Comparison of ENCODE assay signal across 1 cellular context in the genomic region with DNA sequence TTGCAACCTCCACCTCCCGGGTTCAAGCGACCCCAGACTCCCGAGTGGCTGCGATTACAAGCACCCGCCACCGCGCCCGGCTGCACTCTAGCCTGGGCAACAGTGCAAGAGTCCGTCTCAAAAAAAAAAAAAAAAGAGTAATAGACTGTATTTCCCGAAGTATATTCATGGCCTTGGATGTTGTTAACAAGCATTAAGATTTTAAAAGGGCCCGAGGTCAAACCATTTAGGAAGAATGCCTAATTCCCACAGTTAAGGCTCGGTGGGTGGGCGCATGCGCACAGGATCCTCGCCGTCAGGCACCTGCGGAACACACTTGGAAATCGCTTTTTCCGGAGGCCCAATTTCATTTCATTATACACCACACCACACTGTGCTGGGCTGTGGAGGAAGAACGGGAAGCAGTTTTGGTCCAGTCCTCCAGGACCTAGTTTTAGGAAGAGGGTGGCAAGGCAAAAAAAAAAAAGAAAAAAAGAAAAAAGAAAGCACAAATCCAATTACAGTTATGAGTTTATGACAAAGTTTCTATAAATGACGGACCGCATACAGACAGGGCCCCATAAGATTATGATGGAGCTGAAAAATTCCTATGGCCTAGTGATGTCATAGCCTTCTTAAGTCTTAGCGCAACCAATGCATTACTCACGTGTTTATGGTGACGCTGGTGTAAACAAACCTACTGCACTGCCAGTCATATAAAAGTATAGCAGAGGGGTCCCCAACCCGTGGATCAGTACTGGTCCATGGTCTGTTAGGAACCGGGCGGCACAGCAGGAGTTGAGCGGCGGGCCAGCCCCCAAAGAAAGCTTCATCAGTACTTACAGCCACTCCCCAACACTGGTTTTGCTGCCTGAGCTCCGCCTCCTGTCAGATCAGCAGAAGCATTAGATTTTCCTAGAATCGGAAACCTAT.
TF ChIP-seq lines count a peak whose summit lies in the region.

No MANE protein-coding gene starts in this region.

TF ChIP-seq in K562, 482 proteins besides CTCF, POLR2A, EP300 and RAD21 (continued from another document):
- TF ChIP-seq, protein P1, sequence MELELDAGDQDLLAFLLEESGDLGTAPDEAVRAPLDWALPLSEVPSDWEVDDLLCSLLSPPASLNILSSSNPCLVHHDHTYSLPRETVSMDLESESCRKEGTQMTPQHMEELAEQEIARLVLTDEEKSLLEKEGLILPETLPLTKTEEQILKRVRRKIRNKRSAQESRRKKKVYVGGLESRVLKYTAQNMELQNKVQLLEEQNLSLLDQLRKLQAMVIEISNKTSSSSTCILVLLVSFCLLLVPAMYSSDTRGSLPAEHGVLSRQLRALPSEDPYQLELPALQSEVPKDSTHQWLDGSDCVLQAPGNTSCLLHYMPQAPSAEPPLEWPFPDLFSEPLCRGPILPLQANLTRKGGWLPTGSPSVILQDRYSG (tag; conservative IDR thresholded peaks at IDR 0.05; ENCODE audit: low read depth) = no peak
- TF ChIP-seq GATA2 (CRISPR knock-in tag; IDR thresholded peaks at IDR 0.05) = no peak
- no peak for TF ChIP-seq KAT2B (IDR thresholded peaks at IDR 0.05; ENCODE audit: low read depth, low read length)
- TF ChIP-seq TAL1 (IDR thresholded peaks at IDR 0.05) = no peak
- no peak for TF ChIP-seq ARHGAP35 (IDR thresholded peaks at IDR 0.05; ENCODE audit: partially characterized antibody)
- TF ChIP-seq ATF1 (CRISPR knock-in tag; IDR thresholded peaks at IDR 0.05) = no peak
- peak; percentile 68 for TF ChIP-seq ATF1 (tag; IDR thresholded peaks at IDR 0.05)
- peak; percentile 23; the same call in 1 of the 2 replicates for TF ChIP-seq CREB1 (IDR thresholded peaks at IDR 0.05)
- TF ChIP-seq CREB1 (CRISPR knock-in tag; IDR thresholded peaks at IDR 0.05) = no peak
- no peak for TF ChIP-seq ETS2 (tag; IDR thresholded peaks at IDR 0.05; ENCODE audit: borderline replicate concordance, poor library complexity, severe bottlenecking)
- TF ChIP-seq, protein P2, sequence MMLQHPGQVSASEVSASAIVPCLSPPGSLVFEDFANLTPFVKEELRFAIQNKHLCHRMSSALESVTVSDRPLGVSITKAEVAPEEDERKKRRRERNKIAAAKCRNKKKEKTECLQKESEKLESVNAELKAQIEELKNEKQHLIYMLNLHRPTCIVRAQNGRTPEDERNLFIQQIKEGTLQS (IDR thresholded peaks at IDR 0.05) = peak; percentile 74
- TF ChIP-seq, protein P2 (CRISPR knock-in tag; conservative IDR thresholded peaks at IDR 0.05) = no peak
- TF ChIP-seq BHLHE40 (IDR thresholded peaks at IDR 0.05; ENCODE audit: low read length) = peak; percentile 42; the same call in 1 of the 2 replicates
- TF ChIP-seq, protein P3, sequence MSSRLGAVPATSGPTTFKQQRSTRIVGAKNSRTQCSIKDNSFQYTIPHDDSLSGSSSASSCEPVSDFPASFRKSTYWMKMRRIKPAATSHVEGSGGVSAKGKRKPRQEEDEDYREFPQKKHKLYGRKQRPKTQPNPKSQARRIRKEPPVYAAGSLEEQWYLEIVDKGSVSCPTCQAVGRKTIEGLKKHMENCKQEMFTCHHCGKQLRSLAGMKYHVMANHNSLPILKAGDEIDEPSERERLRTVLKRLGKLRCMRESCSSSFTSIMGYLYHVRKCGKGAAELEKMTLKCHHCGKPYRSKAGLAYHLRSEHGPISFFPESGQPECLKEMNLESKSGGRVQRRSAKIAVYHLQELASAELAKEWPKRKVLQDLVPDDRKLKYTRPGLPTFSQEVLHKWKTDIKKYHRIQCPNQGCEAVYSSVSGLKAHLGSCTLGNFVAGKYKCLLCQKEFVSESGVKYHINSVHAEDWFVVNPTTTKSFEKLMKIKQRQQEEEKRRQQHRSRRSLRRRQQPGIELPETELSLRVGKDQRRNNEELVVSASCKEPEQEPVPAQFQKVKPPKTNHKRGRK (tag; IDR thresholded peaks at IDR 0.05) = 0 out of 2 replicates have a peak, but pooled peaks have one; percentile 14
- no peak for TF ChIP-seq DPF2 (IDR thresholded peaks at IDR 0.05)
- TF ChIP-seq, protein P4, sequence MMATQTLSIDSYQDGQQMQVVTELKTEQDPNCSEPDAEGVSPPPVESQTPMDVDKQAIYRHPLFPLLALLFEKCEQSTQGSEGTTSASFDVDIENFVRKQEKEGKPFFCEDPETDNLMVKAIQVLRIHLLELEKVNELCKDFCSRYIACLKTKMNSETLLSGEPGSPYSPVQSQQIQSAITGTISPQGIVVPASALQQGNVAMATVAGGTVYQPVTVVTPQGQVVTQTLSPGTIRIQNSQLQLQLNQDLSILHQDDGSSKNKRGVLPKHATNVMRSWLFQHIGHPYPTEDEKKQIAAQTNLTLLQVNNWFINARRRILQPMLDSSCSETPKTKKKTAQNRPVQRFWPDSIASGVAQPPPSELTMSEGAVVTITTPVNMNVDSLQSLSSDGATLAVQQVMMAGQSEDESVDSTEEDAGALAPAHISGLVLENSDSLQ (IDR thresholded peaks at IDR 0.05) = peak; percentile 47
- TF ChIP-seq ZNF780A (CRISPR knock-in tag; IDR thresholded peaks at IDR 0.05) = no peak
- TF ChIP-seq RFX7 (CRISPR knock-in tag; IDR thresholded peaks at IDR 0.05) = no peak
- TF ChIP-seq, protein P5, sequence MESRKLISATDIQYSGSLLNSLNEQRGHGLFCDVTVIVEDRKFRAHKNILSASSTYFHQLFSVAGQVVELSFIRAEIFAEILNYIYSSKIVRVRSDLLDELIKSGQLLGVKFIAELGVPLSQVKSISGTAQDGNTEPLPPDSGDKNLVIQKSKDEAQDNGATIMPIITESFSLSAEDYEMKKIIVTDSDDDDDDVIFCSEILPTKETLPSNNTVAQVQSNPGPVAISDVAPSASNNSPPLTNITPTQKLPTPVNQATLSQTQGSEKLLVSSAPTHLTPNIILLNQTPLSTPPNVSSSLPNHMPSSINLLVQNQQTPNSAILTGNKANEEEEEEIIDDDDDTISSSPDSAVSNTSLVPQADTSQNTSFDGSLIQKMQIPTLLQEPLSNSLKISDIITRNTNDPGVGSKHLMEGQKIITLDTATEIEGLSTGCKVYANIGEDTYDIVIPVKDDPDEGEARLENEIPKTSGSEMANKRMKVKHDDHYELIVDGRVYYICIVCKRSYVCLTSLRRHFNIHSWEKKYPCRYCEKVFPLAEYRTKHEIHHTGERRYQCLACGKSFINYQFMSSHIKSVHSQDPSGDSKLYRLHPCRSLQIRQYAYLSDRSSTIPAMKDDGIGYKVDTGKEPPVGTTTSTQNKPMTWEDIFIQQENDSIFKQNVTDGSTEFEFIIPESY (CRISPR knock-in tag; IDR thresholded peaks at IDR 0.05) = peak; percentile 90
- peak; percentile 52 for TF ChIP-seq MEIS2 (IDR thresholded peaks at IDR 0.05; ENCODE audit: partially characterized antibody)
- TF ChIP-seq RBM17 (IDR thresholded peaks at IDR 0.05; ENCODE audit: borderline replicate concordance, low read depth, low read length) = no peak
- TF ChIP-seq, protein P6, sequence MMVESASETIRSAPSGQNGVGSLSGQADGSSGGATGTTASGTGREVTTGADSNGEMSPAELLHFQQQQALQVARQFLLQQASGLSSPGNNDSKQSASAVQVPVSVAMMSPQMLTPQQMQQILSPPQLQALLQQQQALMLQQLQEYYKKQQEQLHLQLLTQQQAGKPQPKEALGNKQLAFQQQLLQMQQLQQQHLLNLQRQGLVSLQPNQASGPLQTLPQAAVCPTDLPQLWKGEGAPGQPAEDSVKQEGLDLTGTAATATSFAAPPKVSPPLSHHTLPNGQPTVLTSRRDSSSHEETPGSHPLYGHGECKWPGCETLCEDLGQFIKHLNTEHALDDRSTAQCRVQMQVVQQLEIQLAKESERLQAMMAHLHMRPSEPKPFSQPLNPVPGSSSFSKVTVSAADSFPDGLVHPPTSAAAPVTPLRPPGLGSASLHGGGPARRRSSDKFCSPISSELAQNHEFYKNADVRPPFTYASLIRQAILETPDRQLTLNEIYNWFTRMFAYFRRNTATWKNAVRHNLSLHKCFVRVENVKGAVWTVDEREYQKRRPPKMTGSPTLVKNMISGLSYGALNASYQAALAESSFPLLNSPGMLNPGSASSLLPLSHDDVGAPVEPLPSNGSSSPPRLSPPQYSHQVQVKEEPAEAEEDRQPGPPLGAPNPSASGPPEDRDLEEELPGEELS (CRISPR knock-in tag; IDR thresholded peaks at IDR 0.05; ENCODE audit: borderline replicate concordance) = peak; percentile 61; the same call in 1 of the 2 replicates
- no peak for TF ChIP-seq HNRNPK (IDR thresholded peaks at IDR 0.05; ENCODE audit: low read depth, low read length, poor library complexity, severe bottlenecking)
- TF ChIP-seq CREM (IDR thresholded peaks at IDR 0.05; ENCODE audit: low read depth) = peak; percentile 71
- no peak for TF ChIP-seq MED1 (CRISPR knock-in tag; IDR thresholded peaks at IDR 0.05; ENCODE audit: borderline replicate concordance)
